In genomic region chr13:79988573-79988972, GRCh38 we compare ENCODE assay signal across 21 cellular contexts.
A peak's percentile ranks its signal among the peaks of the same experiment; 100 is the strongest.
DNase-seq lines count a peak whose midpoint lies in the region; TF ChIP-seq lines count a peak whose summit lies in the region.
"Had no signal": no experiment of that assay in that cellular context is flagged by ENCODE, and none has a peak within 500 bp of the region (broad histone marks: within the 10 kb centered on the region; RNA-seq: fewer than 3 reads in every experiment).

No MANE protein-coding gene starts in this region.

- no peak for TF ChIP-seq CTCF in foreskin fibroblast (IDR thresholded peaks at IDR 0.05; ENCODE audit: low read depth, low read length)

- no peak overlapping the region for H3K4me3 ChIP-seq in foreskin fibroblast (ENCODE audit: low read depth in 1 of 2, low read length in 2 of 2)
- H3K4me3 ChIP-seq: ascending aorta, HAP-1, heart left ventricle, left lung, vagina had no signal

- DNase-seq in H4 (ENCODE audit: low spot score): peak; percentile 31
- DNase-seq in amniotic epithelial cell (ENCODE audit: low read depth): peak; percentile 72
- peak; percentile 82 to 89 for DNase-seq in foreskin fibroblast
- peak; percentile 51 for DNase-seq in stromal cell of bone marrow (ENCODE audit: low read depth)
- DNase-seq in cortex of kidney (lab: John Stamatoyannopoulos, UW): no peak
- DNase-seq in stimulated activated CD4-positive, alpha-beta T cell treated with anti-CD3 and anti-CD28 coated beads, Interleukin-15, amount 100 ng/mL, for 24 hours: no peak
- no peak for DNase-seq in inferior parietal cortex (ENCODE audit: extremely low spot score)
- DNase-seq: activated CD8-positive, alpha-beta T cell treated with anti-CD3 and anti-CD28 coated beads, Interleukin-2, amount 10 ng/mL, durations not matched to agents 7 days and 5 days; activated effector memory CD4-positive, alpha-beta T cell treated with Interleukin-2 at 50 U/mL for 16 hours; CD4-positive, alpha-beta memory T cell; effector memory CD4-positive, alpha-beta T cell; heart left ventricle; Kasumi-1; left lung; natural killer cell; NCI-H2081 treated with DMSO at 0.1 percent for 48 hours; SHP77 treated with DMSO at 0.1 percent for 48 hours; stimulated activated CD4-positive, alpha-beta T cell treated with anti-CD3 and anti-CD28 coated beads, Interleukin-4, amount 100 ng/mL, for 4 hours had no signal

Comparison
In these comparisons a context has a peak if more than half of its experiments do, and no peak if none do; other contexts are left out.
1. DNase-seq: peak in H4 (single experiment), amniotic epithelial cell (single experiment), foreskin fibroblast (2 of 2) and stromal cell of bone marrow (single experiment); none in cortex of kidney (single experiment), stimulated activated CD4-positive, alpha-beta T cell treated with anti-CD3 and anti-CD28 coated beads, Interleukin-15, amount 100 ng/mL, for 24 hours (single experiment) and inferior parietal cortex (single experiment).